8 cellular contexts compared by ENCODE assay signal in the genomic region with DNA sequence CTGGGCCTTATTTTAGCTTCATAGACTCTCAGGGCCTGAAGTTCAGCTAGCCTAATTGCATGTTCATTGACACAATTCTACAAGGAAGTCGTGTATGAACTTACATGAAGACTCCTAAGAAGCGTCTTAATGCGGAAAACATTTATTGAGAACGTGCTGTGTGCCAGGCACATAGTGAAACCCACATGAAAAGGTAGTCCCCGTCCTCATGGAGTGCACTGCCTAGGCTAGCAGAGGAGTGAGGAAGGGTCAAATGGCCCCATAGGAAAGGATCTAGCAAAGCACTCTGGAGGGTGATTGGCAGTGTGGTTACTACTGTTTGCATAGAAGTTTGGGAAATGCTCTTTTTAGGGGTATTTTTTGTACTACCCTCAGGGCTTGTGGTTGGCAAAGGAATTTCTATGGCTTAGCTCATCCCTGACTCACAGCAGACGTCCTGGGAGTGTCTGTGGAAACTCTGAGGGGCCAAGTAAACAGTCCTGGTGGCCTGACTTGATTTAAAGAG. TPM values are rescaled to one million over a fixed set of nuclear protein-coding genes. Genes with fewer than 3 reads are reported as not detected.
DNase-seq lines count a peak whose midpoint lies in the region; ATAC-seq and TF ChIP-seq lines count a peak whose summit lies in the region.

No MANE protein-coding gene starts in this region.

- ATAC-seq in stimulated activated naive CD8-positive, alpha-beta T cell treated with anti-CD3 and anti-CD28 coated beads, Interleukin-15, amount 100 ng/mL, for 72 hours, result no peak
- no peak for ATAC-seq in GM21717 (IDR thresholded peaks at IDR 0.05; ENCODE audit: unreplicated experiment)

- H3K4me1 ChIP-seq in hepatocyte (ENCODE audit: insufficient read depth), result peaks cover 28% of the 10 kb centered on the region

- H3K36me3 ChIP-seq in hepatocyte (replicated peaks; ENCODE audit: insufficient read depth, low read depth), result no peaks in the 10 kb centered on the region

- H3K27me3 ChIP-seq in hepatocyte, result no peaks in the 10 kb centered on the region

- H3K9me3 Mint-ChIP-seq in activated naive CD4-positive, alpha-beta T cell treated with anti-CD3 and anti-CD28 coated beads, Interleukin-2, amount 50 U/mL, for 24 hours, result no peaks in the 10 kb centered on the region
- no peaks in the 10 kb centered on the region for H3K9me3 Mint-ChIP-seq in activated T-helper 1 cell treated with anti-CD3 and anti-CD28 coated beads, Interleukin-12 subunit alpha, Interleukin-12 subunit beta, Interleukin-2, Interleukin-4 antibody, amounts not matched to agents 30 ng/mL and 10 ng/mL and 1 ng/mL, durations not matched to agents 14 hours and 24 hours and 36 hours
- no peaks in the 10 kb centered on the region for H3K9me3 Mint-ChIP-seq in stimulated activated naive CD8-positive, alpha-beta T cell treated with anti-CD3 and anti-CD28 coated beads, Interleukin-15, amount 100 ng/mL, for 72 hours

- peak overlapping the region; percentile 33 for H2AFZ ChIP-seq in hepatocyte

- H3K79me2 ChIP-seq in hepatocyte, result peaks cover 38% of the 10 kb centered on the region

- intact Hi-C loops in activated T-helper 1 cell treated with anti-CD3 and anti-CD28 coated beads, Interleukin-12 subunit alpha, Interleukin-12 subunit beta, Interleukin-2, Interleukin-4 antibody, amounts not matched to agents 30 ng/mL and 10 ng/mL and 1 ng/mL, durations not matched to agents 14 hours and 24 hours and 36 hours (cut with micrococcal nuclease), result loop anchor here (2.0 to 10.0 kb wide), 6 partner anchors 47 to 947 kb away; a partner anchor contains a TSS

- H3K27ac Mint-ChIP-seq in activated naive CD4-positive, alpha-beta T cell treated with anti-CD3 and anti-CD28 coated beads, Interleukin-2, amount 50 U/mL, for 24 hours, result peak overlapping the region; percentile 37
- peak overlapping the region; percentile 70 for H3K27ac Mint-ChIP-seq in activated T-helper 1 cell treated with anti-CD3 and anti-CD28 coated beads, Interleukin-12 subunit alpha, Interleukin-12 subunit beta, Interleukin-2, Interleukin-4 antibody, amounts not matched to agents 30 ng/mL and 10 ng/mL and 1 ng/mL, durations not matched to agents 14 hours and 24 hours and 36 hours
- H3K27ac Mint-ChIP-seq in stimulated activated naive CD8-positive, alpha-beta T cell treated with anti-CD3 and anti-CD28 coated beads, Interleukin-15, amount 100 ng/mL, for 72 hours, result peak overlapping the region; percentile 83 to 93

- H3K9me2 ChIP-seq in hepatocyte (replicated peaks; ENCODE audit: insufficient read depth), result no peaks in the 10 kb centered on the region

- H4K20me1 ChIP-seq in hepatocyte (ENCODE audit: insufficient read depth, poor library complexity, severe bottlenecking), result peaks cover 22% of the 10 kb centered on the region

- 62% methylated on average over 6 of the region's 6 CpGs for whole genome bisulfite sequencing in hepatocyte (ENCODE audit: low lambda C conversion rate, missing lambda C conversion rate)

- no peaks in the 10 kb centered on the region for H3K36me3 Mint-ChIP-seq in activated naive CD4-positive, alpha-beta T cell treated with anti-CD3 and anti-CD28 coated beads, Interleukin-2, amount 50 U/mL, for 24 hours
- no peaks in the 10 kb centered on the region for H3K36me3 Mint-ChIP-seq in activated T-helper 1 cell treated with anti-CD3 and anti-CD28 coated beads, Interleukin-12 subunit alpha, Interleukin-12 subunit beta, Interleukin-2, Interleukin-4 antibody, amounts not matched to agents 30 ng/mL and 10 ng/mL and 1 ng/mL, durations not matched to agents 14 hours and 24 hours and 36 hours (ENCODE audit: low read depth)

- TF ChIP-seq CTCF in hepatocyte (IDR thresholded peaks at IDR 0.05; ENCODE audit: poor library complexity), result no peak

- no peaks in the 10 kb centered on the region for H3K9me3 ChIP-seq in hepatocyte (ENCODE audit: low read depth)

- peak overlapping the region; percentile 72 for H3K4me2 ChIP-seq in hepatocyte

- H3K27me3 Mint-ChIP-seq in activated naive CD4-positive, alpha-beta T cell treated with anti-CD3 and anti-CD28 coated beads, Interleukin-2, amount 50 U/mL, for 24 hours, result peaks cover 5% of the 10 kb centered on the region
- H3K27me3 Mint-ChIP-seq in activated T-helper 1 cell treated with anti-CD3 and anti-CD28 coated beads, Interleukin-12 subunit alpha, Interleukin-12 subunit beta, Interleukin-2, Interleukin-4 antibody, amounts not matched to agents 30 ng/mL and 10 ng/mL and 1 ng/mL, durations not matched to agents 14 hours and 24 hours and 36 hours (ENCODE audit: insufficient read depth), result peaks cover 10% of the 10 kb centered on the region
- peaks cover 20% of the 10 kb centered on the region for H3K27me3 Mint-ChIP-seq in stimulated activated naive CD8-positive, alpha-beta T cell treated with anti-CD3 and anti-CD28 coated beads, Interleukin-15, amount 100 ng/mL, for 72 hours

- H3K4me3 ChIP-seq in hepatocyte, result no peak overlapping the region

- no peak for DNase-seq in activated naive CD4-positive, alpha-beta T cell (lab: John Stamatoyannopoulos, UW)
- no peak for DNase-seq in activated T-helper 1 cell treated with anti-CD3 and anti-CD28 coated beads, Interleukin-12 subunit alpha, Interleukin-12 subunit beta, Interleukin-2, Interleukin-4 antibody, amounts not matched to agents 30 ng/mL and 10 ng/mL and 1 ng/mL, durations not matched to agents 14 hours and 24 hours and 36 hours (ENCODE audit: low spot score)
- DNase-seq in hepatocyte (ENCODE audit: low spot score) (peak; percentile 60), NCI-H1092 treated with DMSO at 0.1 percent for 48 hours (lab: John Stamatoyannopoulos, UW) (no peak)
- no peak for DNase-seq in stimulated activated naive CD8-positive, alpha-beta T cell treated with anti-CD3 and anti-CD28 coated beads, Interleukin-15, amount 100 ng/mL, for 72 hours
- no peak for DNase-seq in stimulated activated CD4-positive, alpha-beta T cell treated with anti-CD3 and anti-CD28 coated beads, Interleukin-4, amount 100 ng/mL, for 4 hours

- peak overlapping the region; percentile 93 for H3K27ac ChIP-seq in hepatocyte

- peak overlapping the region; percentile 93 for H3K4me3 Mint-ChIP-seq in activated naive CD4-positive, alpha-beta T cell treated with anti-CD3 and anti-CD28 coated beads, Interleukin-2, amount 50 U/mL, for 24 hours
- peak overlapping the region; percentile 89 for H3K4me3 Mint-ChIP-seq in activated T-helper 1 cell treated with anti-CD3 and anti-CD28 coated beads, Interleukin-12 subunit alpha, Interleukin-12 subunit beta, Interleukin-2, Interleukin-4 antibody, amounts not matched to agents 30 ng/mL and 10 ng/mL and 1 ng/mL, durations not matched to agents 14 hours and 24 hours and 36 hours
- H3K4me3 Mint-ChIP-seq in stimulated activated naive CD8-positive, alpha-beta T cell treated with anti-CD3 and anti-CD28 coated beads, Interleukin-15, amount 100 ng/mL, for 72 hours, result peak overlapping the region; percentile 86 to 89

- peaks cover 49% of the 10 kb centered on the region for H3K4me1 Mint-ChIP-seq in activated naive CD4-positive, alpha-beta T cell treated with anti-CD3 and anti-CD28 coated beads, Interleukin-2, amount 50 U/mL, for 24 hours
- peaks cover 51% of the 10 kb centered on the region for H3K4me1 Mint-ChIP-seq in activated T-helper 1 cell treated with anti-CD3 and anti-CD28 coated beads, Interleukin-12 subunit alpha, Interleukin-12 subunit beta, Interleukin-2, Interleukin-4 antibody, amounts not matched to agents 30 ng/mL and 10 ng/mL and 1 ng/mL, durations not matched to agents 14 hours and 24 hours and 36 hours (ENCODE audit: low read depth)
- peaks cover 54% of the 10 kb centered on the region for H3K4me1 Mint-ChIP-seq in stimulated activated naive CD8-positive, alpha-beta T cell treated with anti-CD3 and anti-CD28 coated beads, Interleukin-15, amount 100 ng/mL, for 72 hours

RNA-seq across cellular contexts. Expression of a gene that starts 0.9 kb away (rescaled TPM):
- total RNA-seq in activated T-helper 1 cell treated with anti-CD3 and anti-CD28 coated beads, Interleukin-12 subunit alpha, Interleukin-12 subunit beta, Interleukin-2, Interleukin-4 antibody, amounts not matched to agents 30 ng/mL and 10 ng/mL and 1 ng/mL, durations not matched to agents 14 hours and 24 hours and 36 hours, result 91.1 and 91.2 TPM in 2 replicates
- total RNA-seq in hepatocyte, result 201 and 234 TPM in 2 replicates
- 153 and 174 TPM in 2 replicates for polyA plus RNA-seq in hepatocyte

RNA-seq across cellular contexts. Expression of a gene that starts 50.1 kb away (rescaled TPM):
- 29.0 and 29.2 TPM in 2 replicates for total RNA-seq in activated T-helper 1 cell treated with anti-CD3 and anti-CD28 coated beads, Interleukin-12 subunit alpha, Interleukin-12 subunit beta, Interleukin-2, Interleukin-4 antibody, amounts not matched to agents 30 ng/mL and 10 ng/mL and 1 ng/mL, durations not matched to agents 14 hours and 24 hours and 36 hours
- 94.4 and 106 TPM in 2 replicates for total RNA-seq in hepatocyte
- polyA plus RNA-seq in hepatocyte, result 178 and 222 TPM in 2 replicates

Comparison
In these comparisons a context has a peak if more than half of its experiments do, and no peak if none do; other contexts are left out.
1. H3K27ac Mint-ChIP-seq: peak in every context shown above with its lines; median percentile 88 in stimulated activated naive CD8-positive, alpha-beta T cell treated with anti-CD3 and anti-CD28 coated beads, Interleukin-15, amount 100 ng/mL, for 72 hours; 70 in activated T-helper 1 cell treated with anti-CD3 and anti-CD28 coated beads, Interleukin-12 subunit alpha, Interleukin-12 subunit beta, Interleukin-2, Interleukin-4 antibody, amounts not matched to agents 30 ng/mL and 10 ng/mL and 1 ng/mL, durations not matched to agents 14 hours and 24 hours and 36 hours; 37 in activated naive CD4-positive, alpha-beta T cell treated with anti-CD3 and anti-CD28 coated beads, Interleukin-2, amount 50 U/mL, for 24 hours.